17 cellular contexts compared by ENCODE assay signal in genomic region chr1:58434181-58434580, GRCh38.
DNase-seq lines count a peak whose midpoint lies in the region; ATAC-seq lines count a peak whose summit lies in the region.
"Had no signal": no experiment of that assay in that cellular context is flagged by ENCODE, and none has a peak within 500 bp of the region (broad histone marks: within the 10 kb centered on the region; RNA-seq: fewer than 3 reads in every experiment).

No MANE protein-coding gene starts in this region.

- H3K36me3 ChIP-seq in BLaER1 treated with 17β-estradiol and CSF1 and Interleukin-3, amounts not matched to agents 10 nM and 100 nM = no peaks in the 10 kb centered on the region
- H3K36me3 ChIP-seq in Karpas-422 (ENCODE audit: insufficient read depth, low read length) = no peaks in the 10 kb centered on the region
- H3K36me3 ChIP-seq: BLaER1 had no signal

- H3K4me2 ChIP-seq in BLaER1 treated with 17β-estradiol and CSF1 and Interleukin-3, amounts not matched to agents 10 nM and 100 nM = peak overlapping the region in 6 of 11 experiments; percentile 26 to 74 (median 55); a peak in 12 of 22 replicates
- H3K4me2 ChIP-seq in Karpas-422 (ENCODE audit: low read depth, low read length, poor library complexity, severe bottlenecking) = no peak overlapping the region
- H3K4me2 ChIP-seq: BLaER1, GM23338 had no signal

- H3K27me3 ChIP-seq in BLaER1 treated with 17β-estradiol and CSF1 and Interleukin-3, amounts not matched to agents 10 nM and 100 nM = no peaks in the 10 kb centered on the region
- no peaks in the 10 kb centered on the region for H3K27me3 ChIP-seq in Karpas-422 (ENCODE audit: low read length)
- H3K27me3 ChIP-seq: BLaER1 had no signal

- H3K79me2 ChIP-seq in Karpas-422 (ENCODE audit: low read length) = no peaks in the 10 kb centered on the region

- H3K4me3 ChIP-seq in BLaER1 treated with 17β-estradiol and CSF1 and Interleukin-3, amounts not matched to agents 10 nM and 100 nM = no peak overlapping the region
- H3K4me3 ChIP-seq in Karpas-422 (ENCODE audit: low read length) = no peak overlapping the region
- H3K4me3 ChIP-seq: BLaER1, GM12878, GM23338 had no signal

- peak; percentile 30 for DNase-seq in HT1080 (ENCODE audit: low read depth)
- peak; percentile 24 for DNase-seq in dermis blood vessel endothelial cell
- no peak for DNase-seq in Karpas-422
- DNase-seq in NCI-H82 treated with DMSO at 0.1 percent for 48 hours (lab: John Stamatoyannopoulos, UW; ENCODE audit: unreplicated experiment) = no peak
- DNase-seq: CD4-positive, alpha-beta T cell; CD8-positive, alpha-beta memory T cell; DMS 273 treated with DMSO at 0.1 percent for 48 hours; DMS79 treated with DMSO at 0.1 percent for 48 hours; GDM1; H9 had no signal

- H4K20me1 ChIP-seq in BLaER1 treated with 17β-estradiol and CSF1 and Interleukin-3, amounts not matched to agents 10 nM and 100 nM = no peaks in the 10 kb centered on the region
- no peaks in the 10 kb centered on the region for H4K20me1 ChIP-seq in Karpas-422 (ENCODE audit: insufficient read depth, low read depth, low read length)
- H4K20me1 ChIP-seq: BLaER1 had no signal

- no peaks in the 10 kb centered on the region for H3K9me3 ChIP-seq in BLaER1 treated with 17β-estradiol and CSF1 and Interleukin-3, amounts not matched to agents 10 nM and 100 nM (replicated peaks in 1 of 11)
- no peaks in the 10 kb centered on the region for H3K9me3 ChIP-seq in Karpas-422 (ENCODE audit: low read length)
- H3K9me3 ChIP-seq: BLaER1 had no signal

- H3K27ac ChIP-seq in BLaER1 treated with 17β-estradiol and CSF1 and Interleukin-3, amounts not matched to agents 10 nM and 100 nM = no peak overlapping the region
- no peak overlapping the region for H3K27ac ChIP-seq in Karpas-422 (ENCODE audit: low read length)
- H3K27ac ChIP-seq: 22Rv1, BLaER1 had no signal

- ATAC-seq in GM18519 (IDR thresholded peaks at IDR 0.05; ENCODE audit: low FRiP score, unreplicated experiment) = no peak
- ATAC-seq: GM12878, GM23338, HCT116 had no signal

- no peak overlapping the region for H3K9ac ChIP-seq in BLaER1 treated with 17β-estradiol and CSF1 and Interleukin-3, amounts not matched to agents 10 nM and 100 nM
- H3K9ac ChIP-seq in Karpas-422 (ENCODE audit: low read length) = no peak overlapping the region
- H3K9ac ChIP-seq: BLaER1 had no signal

- H3K4me1 ChIP-seq in BLaER1 treated with 17β-estradiol and CSF1 and Interleukin-3, amounts not matched to agents 10 nM and 100 nM = peaks cover 0 to 56% (median 11%) of the 10 kb centered on the region in 10 experiments; a peak in 13 of 20 replicates
- no peaks in the 10 kb centered on the region for H3K4me1 ChIP-seq in Karpas-422 (ENCODE audit: low read length)
- H3K4me1 ChIP-seq: BLaER1 had no signal

- no peak overlapping the region for H2AFZ ChIP-seq in Karpas-422 (ENCODE audit: low read length)
- H2AFZ ChIP-seq: GM23338 had no signal

- H3K9me2 ChIP-seq in Karpas-422 (replicated peaks; ENCODE audit: insufficient read depth, low read length) = no peaks in the 10 kb centered on the region

Comparison
In these comparisons a context has a peak if more than half of its experiments do, and no peak if none do; other contexts are left out.
1. DNase-seq: peak in HT1080 (single experiment) and dermis blood vessel endothelial cell (single experiment); none in Karpas-422 (single experiment) and NCI-H82 treated with DMSO at 0.1 percent for 48 hours (single experiment).